1 cellular context compared by ENCODE assay signal in genomic region chr17:17693253-17693954, GRCh38.
TF ChIP-seq lines count a peak whose summit lies in the region.

No MANE protein-coding gene starts in this region.

TF ChIP-seq in endothelial cell of umbilical vein, 7 proteins besides CTCF, POLR2A, EP300 and RAD21 (continued from another document):
- TF ChIP-seq GATA2 (IDR thresholded peaks at IDR 0.05; ENCODE audit: insufficient read depth, insufficient read length, low read depth, low read length) (no peak), EZH2 (IDR thresholded peaks at IDR 0.05; ENCODE audit: borderline replicate concordance, low read depth, low read length, severe bottlenecking) (no peak), FOS (IDR thresholded peaks at IDR 0.05; ENCODE audit: borderline replicate concordance, insufficient read depth, low read length) (no peak)
